25 cellular contexts compared by ENCODE assay signal in genomic region chr9:114410910-114411309, GRCh38.
"Had no signal": no experiment of that assay in that cellular context is flagged by ENCODE, and none has a peak within 500 bp of the region (broad histone marks: within the 10 kb centered on the region; RNA-seq: fewer than 3 reads in every experiment).

No MANE protein-coding gene starts in this region.

- H3K9me3 ChIP-seq: adrenal gland, breast epithelium had no signal

- H3K27ac ChIP-seq: adrenal gland, breast epithelium had no signal

- ATAC-seq: activated CD8-positive, alpha-beta T cell treated with anti-CD3 and anti-CD28 coated beads, Interleukin-2, amount 10 ng/mL, durations not matched to agents 7 days and 5 days; Panc1 had no signal

- H3K27me3 ChIP-seq: adrenal gland, breast epithelium had no signal

- H3K4me1 ChIP-seq: breast epithelium had no signal

- DNase-seq: activated CD4-positive, alpha-beta T cell treated with anti-CD3 and anti-CD28 coated beads for 48 hours; activated CD4-positive, alpha-beta T cell treated with anti-CD3 and anti-CD28 coated beads, Interleukin-2, amount 50 U/mL, for 4 hours; activated CD4-positive, CD25-positive, alpha-beta regulatory T cell treated with anti-CD3 and anti-CD28 coated beads, Interleukin-2, amount 50 U/mL, for 72 hours; activated CD8-positive, alpha-beta memory T cell treated with anti-CD3 and anti-CD28 coated beads, Interleukin-2, amount 50 U/mL, for 48 hours; activated CD8-positive, alpha-beta T cell treated with anti-CD3 and anti-CD28 coated beads, Interleukin-2, amount 10 ng/mL, durations not matched to agents 7 days and 5 days; activated naive CD4-positive, alpha-beta T cell treated with anti-CD3 and anti-CD28 coated beads, Interleukin-2, amount 50 U/mL, for 16 hours; activated naive CD8-positive, alpha-beta T cell treated with anti-CD3 and anti-CD28 coated beads, Interleukin-2, amount 10 ng/mL, durations not matched to agents 7 days and 5 days; activated T-cell treated with anti-CD3 and anti-CD28 coated beads, Interleukin-2, amount 50 U/mL, for 1 hour; adrenal gland; anterior cingulate cortex; central memory CD4-positive, alpha-beta T cell; KG1; NCI-H1092; NCI-H1417; NCI-H1930; NCI-H2171; NCI-H2227 treated with DMSO at 0.1 percent for 48 hours; NCI-H446 treated with DMSO at 0.1 percent for 48 hours; NCI-H526; NCI-H774; OCI-M1; RPMI8226; SHP77 treated with DMSO at 0.1 percent for 48 hours had no signal

- H3K4me3 ChIP-seq: adrenal gland, breast epithelium had no signal

- H3K36me3 ChIP-seq: breast epithelium had no signal
